ENCODE assay signal across 1 cellular context in the genomic region with DNA sequence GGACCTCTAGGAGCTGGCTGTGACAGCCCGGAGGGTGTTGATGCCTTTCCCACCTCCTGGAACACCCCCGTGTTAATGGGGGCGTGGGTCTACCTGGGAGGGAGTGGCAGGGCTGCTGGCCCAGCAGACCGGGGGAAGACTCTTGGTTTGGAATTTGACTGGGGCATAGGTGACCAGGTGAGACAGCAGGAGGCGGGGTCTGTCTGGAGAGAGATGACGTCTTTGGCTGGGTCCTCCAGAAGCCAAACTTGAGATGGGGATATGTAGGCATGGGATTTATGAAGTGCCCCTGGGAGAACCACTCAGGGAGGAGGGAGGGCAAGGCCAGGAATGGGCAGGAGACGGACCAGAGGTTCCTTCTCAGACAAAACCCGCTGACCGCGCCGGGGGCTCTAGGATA.
TF ChIP-seq lines count a peak whose summit lies in the region.

No MANE protein-coding gene starts in this region.

TF ChIP-seq in HEK293T, 16 proteins besides CTCF, POLR2A, EP300 and RAD21 (continued from another document):
- TF ChIP-seq NFRKB (IDR thresholded peaks at IDR 0.05) (no peak), TARDBP (IDR thresholded peaks at IDR 0.05) (no peak)
